ENCODE assay signal across 8 cellular contexts in genomic region chr12:6792522-6793201, GRCh38. TPM values are rescaled to one million over a fixed set of nuclear protein-coding genes. Genes with fewer than 3 reads are reported as not detected.
A peak's percentile ranks its signal among the peaks of the same experiment; 100 is the strongest.
DNase-seq lines count a peak whose midpoint lies in the region; ATAC-seq and TF ChIP-seq lines count a peak whose summit lies in the region.

No MANE protein-coding gene starts in this region.

- no peaks in the 10 kb centered on the region for H3K79me2 ChIP-seq in neural progenitor cell (ENCODE audit: low read depth)

- H3K27ac ChIP-seq in cingulate gyrus (ENCODE audit: low read depth, low read length) = peak overlapping the region; percentile 84
- H3K27ac ChIP-seq in neural progenitor cell = no peak overlapping the region

- TF ChIP-seq CTCF in GM12865 (IDR thresholded peaks at IDR 0.05; ENCODE audit: insufficient read depth, low read depth, low read length, missing control alignments) (no peak), neural progenitor cell (IDR thresholded peaks at IDR 0.05) (no peak)

- peaks cover 23% of the 10 kb centered on the region for H3K4me1 ChIP-seq in neural progenitor cell

- ATAC-seq in GM19324 (IDR thresholded peaks at IDR 0.05; ENCODE audit: low FRiP score, unreplicated experiment) (no peak), GM18909 (IDR thresholded peaks at IDR 0.05; ENCODE audit: poor library complexity, unreplicated experiment) (no peak), HG02798 (IDR thresholded peaks at IDR 0.05; ENCODE audit: poor library complexity, unreplicated experiment) (no peak)

- no peaks in the 10 kb centered on the region for H3K36me3 ChIP-seq in neural progenitor cell

- H3F3A ChIP-seq in neural progenitor cell (ENCODE audit: low read depth) = peaks cover 6% of the 10 kb centered on the region

- H3K4me1 Mint-ChIP-seq in neural progenitor cell = peaks cover 38% of the 10 kb centered on the region

- no peaks in the 10 kb centered on the region for H3K9me3 Mint-ChIP-seq in neural progenitor cell

- H3K27ac Mint-ChIP-seq in neural progenitor cell = peak overlapping the region; percentile 98

- H3K36me3 Mint-ChIP-seq in neural progenitor cell = no peaks in the 10 kb centered on the region

- DNase-seq in GM12865 (ENCODE audit: low read depth) (peak; percentile 43), SIG-M5 treated with dmso at 0.1 percent for 504 hours (lab: John Stamatoyannopoulos, UW; ENCODE audit: unreplicated experiment) (peak; percentile 69), neural progenitor cell (ENCODE audit: low spot score) (peak; percentile 49), T1000 (lab: John Stamatoyannopoulos, UW) (no peak)

- H3K9me3 ChIP-seq in neural progenitor cell (ENCODE audit: low read depth) = no peaks in the 10 kb centered on the region

- H3K4me3 ChIP-seq in GM12865 (ENCODE audit: low read depth, low read length) (no peak overlapping the region), neural progenitor cell (no peak overlapping the region)

- no peak overlapping the region for H3K9ac ChIP-seq in neural progenitor cell

- peak overlapping the region; percentile 64 for H3K4me3 Mint-ChIP-seq in neural progenitor cell

- H4K20me1 ChIP-seq in neural progenitor cell (ENCODE audit: low read depth) = no peaks in the 10 kb centered on the region

- peak overlapping the region; percentile 100 for H2AFZ ChIP-seq in neural progenitor cell (replicated peaks)

- H3K27me3 ChIP-seq in neural progenitor cell = no peaks in the 10 kb centered on the region

- H3K27me3 Mint-ChIP-seq in neural progenitor cell (ENCODE audit: insufficient read depth, low read depth) = peaks cover 3% of the 10 kb centered on the region

- H3K4me2 ChIP-seq in neural progenitor cell = peak overlapping the region; percentile 51

RNA-seq across cellular contexts. Expression of gene CD4, which starts 3.3 kb away (rescaled TPM):
- 2.0 and 2.5 TPM in 2 replicates for total RNA-seq in neural progenitor cell (ENCODE audit: low replicate concordance)

RNA-seq across cellular contexts. Expression of gene LAG3, which starts 20.3 kb away (rescaled TPM):
- total RNA-seq in neural progenitor cell (ENCODE audit: low replicate concordance) = 0.45 and 2.9 TPM in 2 replicates

RNA-seq across cellular contexts. Expression of gene PTMS, which starts 26.5 kb away (rescaled TPM):
- total RNA-seq in neural progenitor cell (ENCODE audit: low replicate concordance) = 134 and 608 TPM in 2 replicates

RNA-seq across cellular contexts. Expression of gene GPR162, which starts 29.0 kb away (rescaled TPM):
- total RNA-seq in neural progenitor cell (ENCODE audit: low replicate concordance) = 10.0 and 27.6 TPM in 2 replicates

RNA-seq across cellular contexts. Expression of gene P3H3, which starts 35.5 kb away (rescaled TPM):
- 14.1 and 52.6 TPM in 2 replicates for total RNA-seq in neural progenitor cell (ENCODE audit: low replicate concordance)
